ENCODE assay signal across 1 cellular context in the genomic region with DNA sequence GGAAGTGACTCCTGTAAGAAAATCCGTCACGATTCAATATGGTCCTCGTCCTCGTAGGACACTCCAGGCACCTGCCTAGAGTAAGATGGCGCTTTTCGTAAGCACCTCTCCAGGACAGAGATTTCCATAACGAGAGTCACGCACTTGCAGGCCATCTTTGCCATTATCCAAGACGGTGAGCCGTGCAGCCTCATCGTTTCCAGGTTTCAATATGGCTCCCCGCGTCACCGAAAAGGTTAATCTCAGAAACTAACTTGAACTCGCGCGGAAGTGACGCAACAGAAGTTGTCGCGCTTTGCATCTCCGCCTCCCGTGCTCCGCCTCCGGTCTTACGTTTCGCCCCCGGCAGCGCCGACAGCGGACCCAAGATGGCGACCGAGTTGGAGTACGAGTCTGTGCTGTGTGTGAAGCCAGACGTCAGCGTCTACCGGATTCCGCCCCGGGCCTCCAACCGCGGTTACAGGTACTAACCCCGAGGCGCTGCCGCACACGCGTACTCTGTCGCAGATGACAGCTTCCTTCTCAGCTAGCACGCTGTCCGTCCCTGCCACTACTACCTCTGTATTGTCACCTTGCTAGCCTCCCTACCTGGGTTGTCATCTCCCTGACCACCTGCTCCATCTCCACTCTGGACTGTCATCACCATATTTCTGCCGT.
TF ChIP-seq lines count a peak whose summit lies in the region.

A gene (plus strand): TSS at position 354 of the 657 bp plus-strand sequence. CDS start 15 bp downstream, at position 369.

TF ChIP-seq in K562, 482 proteins besides CTCF, POLR2A, EP300 and RAD21 (continued from another document and continues in another):
- TF ChIP-seq, protein P1, sequence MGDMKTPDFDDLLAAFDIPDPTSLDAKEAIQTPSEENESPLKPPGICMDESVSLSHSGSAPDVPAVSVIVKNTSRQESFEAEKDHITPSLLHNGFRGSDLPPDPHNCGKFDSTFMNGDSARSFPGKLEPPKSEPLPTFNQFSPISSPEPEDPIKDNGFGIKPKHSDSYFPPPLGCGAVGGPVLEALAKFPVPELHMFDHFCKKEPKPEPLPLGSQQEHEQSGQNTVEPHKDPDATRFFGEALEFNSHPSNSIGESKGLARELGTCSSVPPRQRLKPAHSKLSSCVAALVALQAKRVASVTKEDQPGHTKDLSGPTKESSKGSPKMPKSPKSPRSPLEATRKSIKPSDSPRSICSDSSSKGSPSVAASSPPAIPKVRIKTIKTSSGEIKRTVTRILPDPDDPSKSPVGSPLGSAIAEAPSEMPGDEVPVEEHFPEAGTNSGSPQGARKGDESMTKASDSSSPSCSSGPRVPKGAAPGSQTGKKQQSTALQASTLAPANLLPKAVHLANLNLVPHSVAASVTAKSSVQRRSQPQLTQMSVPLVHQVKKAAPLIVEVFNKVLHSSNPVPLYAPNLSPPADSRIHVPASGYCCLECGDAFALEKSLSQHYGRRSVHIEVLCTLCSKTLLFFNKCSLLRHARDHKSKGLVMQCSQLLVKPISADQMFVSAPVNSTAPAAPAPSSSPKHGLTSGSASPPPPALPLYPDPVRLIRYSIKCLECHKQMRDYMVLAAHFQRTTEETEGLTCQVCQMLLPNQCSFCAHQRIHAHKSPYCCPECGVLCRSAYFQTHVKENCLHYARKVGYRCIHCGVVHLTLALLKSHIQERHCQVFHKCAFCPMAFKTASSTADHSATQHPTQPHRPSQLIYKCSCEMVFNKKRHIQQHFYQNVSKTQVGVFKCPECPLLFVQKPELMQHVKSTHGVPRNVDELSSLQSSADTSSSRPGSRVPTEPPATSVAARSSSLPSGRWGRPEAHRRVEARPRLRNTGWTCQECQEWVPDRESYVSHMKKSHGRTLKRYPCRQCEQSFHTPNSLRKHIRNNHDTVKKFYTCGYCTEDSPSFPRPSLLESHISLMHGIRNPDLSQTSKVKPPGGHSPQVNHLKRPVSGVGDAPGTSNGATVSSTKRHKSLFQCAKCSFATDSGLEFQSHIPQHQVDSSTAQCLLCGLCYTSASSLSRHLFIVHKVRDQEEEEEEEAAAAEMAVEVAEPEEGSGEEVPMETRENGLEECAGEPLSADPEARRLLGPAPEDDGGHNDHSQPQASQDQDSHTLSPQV (IDR thresholded peaks at IDR 0.05): peak; percentile 53; the same call in 1 of the 2 replicates
- TF ChIP-seq JUND (IDR thresholded peaks at IDR 0.05; ENCODE audit: borderline replicate concordance, low read depth, low read length) (0 out of 2 replicates have a peak, but pooled peaks have one; percentile 24), JUND (tag; IDR thresholded peaks at IDR 0.05; ENCODE audit: borderline replicate concordance, low read depth, low read length) (peak; percentile 61; the same call in 2 of the 3 replicates), FOXA3 (CRISPR knock-in tag; conservative IDR thresholded peaks at IDR 0.05 in 1 of 2, IDR thresholded peaks at IDR 0.05 in 1 of 2) (no peak), GTF2E2 (tag; IDR thresholded peaks at IDR 0.05) (0 out of 2 replicates have a peak, but pooled peaks have one; percentile 49), ZKSCAN3 (CRISPR knock-in tag; IDR thresholded peaks at IDR 0.05) (no peak), TRIM28 (IDR thresholded peaks at IDR 0.05) (0 out of 2 replicates have a peak, but pooled peaks have one; percentile 15), C11orf30 (IDR thresholded peaks at IDR 0.05; ENCODE audit: low read depth) (peak; percentile 81), CHD2 (IDR thresholded peaks at IDR 0.05; ENCODE audit: low read depth, low read length) (peak; percentile 71), MTA3 (IDR thresholded peaks at IDR 0.05; ENCODE audit: borderline replicate concordance) (peak; percentile 67; the same call in 1 of the 2 replicates), POLR2AphosphoS5 (IDR thresholded peaks at IDR 0.05; ENCODE audit: control insufficient read depth, insufficient read depth, low read depth, low read length) (peak; percentile 70), ZNF165 (CRISPR knock-in tag; IDR thresholded peaks at IDR 0.05; ENCODE audit: borderline replicate concordance) (no peak), TEAD4 (IDR thresholded peaks at IDR 0.05; ENCODE audit: low read length) (peak; percentile 38; the same call in 1 of the 2 replicates), TEAD4 (CRISPR knock-in tag; IDR thresholded peaks at IDR 0.05; ENCODE audit: borderline replicate concordance) (no peak), TAF7 (tag; IDR thresholded peaks at IDR 0.05) (peak; percentile 52; the same call in 1 of the 2 replicates), ZNF354B (CRISPR knock-in tag; IDR thresholded peaks at IDR 0.05) (no peak), CEBPB (tag; IDR thresholded peaks at IDR 0.05) (peak; percentile 89), SREBF1 (IDR thresholded peaks at IDR 0.05; ENCODE audit: borderline replicate concordance, low read depth, low read length) (no peak), ZNF436 (CRISPR knock-in tag; IDR thresholded peaks at IDR 0.05) (no peak), NRF1 (conservative IDR thresholded peaks at IDR 0.05 in 1 of 2, IDR thresholded peaks at IDR 0.05 in 1 of 2) (peak; percentile 57 to 69), ZNF316 (IDR thresholded peaks at IDR 0.05) (no peak), MAZ (CRISPR knock-in tag; conservative IDR thresholded peaks at IDR 0.05 in 1 of 2, IDR thresholded peaks at IDR 0.05 in 1 of 2) (peak in 1 of 2 experiments; percentile 55; a peak in 1 of 4 replicates), ZKSCAN1 (IDR thresholded peaks at IDR 0.05; ENCODE audit: low read depth, low read length) (no peak), TAF1 (IDR thresholded peaks at IDR 0.05; ENCODE audit: control insufficient read depth, extremely low read depth, insufficient read depth, low read length, severe bottlenecking) (peak; percentile 87), EP400 (IDR thresholded peaks at IDR 0.05) (peak; percentile 80), BCOR (IDR thresholded peaks at IDR 0.05) (no peak), ETV5 (CRISPR knock-in tag; IDR thresholded peaks at IDR 0.05; ENCODE audit: low read depth) (peak; percentile 73), ZZZ3 (IDR thresholded peaks at IDR 0.05) (no peak), CBX3 (IDR thresholded peaks at IDR 0.05; ENCODE audit: borderline replicate concordance in 1 of 2, low read length in 2 of 2) (peak in 1 of 2 experiments; percentile 26; a peak in 1 of 3 replicates), SUPT5H (IDR thresholded peaks at IDR 0.05) (peak; percentile 81), ZFX (CRISPR knock-in tag; IDR thresholded peaks at IDR 0.05) (peak; percentile 75), NFRKB (IDR thresholded peaks at IDR 0.05; ENCODE audit: low read depth) (peak; percentile 95), BRD9 (IDR thresholded peaks at IDR 0.05; ENCODE audit: low read depth, partially characterized antibody) (peak; percentile 48), POLR2G (IDR thresholded peaks at IDR 0.05; ENCODE audit: low read depth, low read length) (peak; percentile 89)
- TF ChIP-seq, protein P2, sequence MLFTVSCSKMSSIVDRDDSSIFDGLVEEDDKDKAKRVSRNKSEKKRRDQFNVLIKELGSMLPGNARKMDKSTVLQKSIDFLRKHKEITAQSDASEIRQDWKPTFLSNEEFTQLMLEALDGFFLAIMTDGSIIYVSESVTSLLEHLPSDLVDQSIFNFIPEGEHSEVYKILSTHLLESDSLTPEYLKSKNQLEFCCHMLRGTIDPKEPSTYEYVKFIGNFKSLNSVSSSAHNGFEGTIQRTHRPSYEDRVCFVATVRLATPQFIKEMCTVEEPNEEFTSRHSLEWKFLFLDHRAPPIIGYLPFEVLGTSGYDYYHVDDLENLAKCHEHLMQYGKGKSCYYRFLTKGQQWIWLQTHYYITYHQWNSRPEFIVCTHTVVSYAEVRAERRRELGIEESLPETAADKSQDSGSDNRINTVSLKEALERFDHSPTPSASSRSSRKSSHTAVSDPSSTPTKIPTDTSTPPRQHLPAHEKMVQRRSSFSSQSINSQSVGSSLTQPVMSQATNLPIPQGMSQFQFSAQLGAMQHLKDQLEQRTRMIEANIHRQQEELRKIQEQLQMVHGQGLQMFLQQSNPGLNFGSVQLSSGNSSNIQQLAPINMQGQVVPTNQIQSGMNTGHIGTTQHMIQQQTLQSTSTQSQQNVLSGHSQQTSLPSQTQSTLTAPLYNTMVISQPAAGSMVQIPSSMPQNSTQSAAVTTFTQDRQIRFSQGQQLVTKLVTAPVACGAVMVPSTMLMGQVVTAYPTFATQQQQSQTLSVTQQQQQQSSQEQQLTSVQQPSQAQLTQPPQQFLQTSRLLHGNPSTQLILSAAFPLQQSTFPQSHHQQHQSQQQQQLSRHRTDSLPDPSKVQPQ (CRISPR knock-in tag; IDR thresholded peaks at IDR 0.05; ENCODE audit: borderline replicate concordance): no peak
- TF ChIP-seq, protein P3, sequence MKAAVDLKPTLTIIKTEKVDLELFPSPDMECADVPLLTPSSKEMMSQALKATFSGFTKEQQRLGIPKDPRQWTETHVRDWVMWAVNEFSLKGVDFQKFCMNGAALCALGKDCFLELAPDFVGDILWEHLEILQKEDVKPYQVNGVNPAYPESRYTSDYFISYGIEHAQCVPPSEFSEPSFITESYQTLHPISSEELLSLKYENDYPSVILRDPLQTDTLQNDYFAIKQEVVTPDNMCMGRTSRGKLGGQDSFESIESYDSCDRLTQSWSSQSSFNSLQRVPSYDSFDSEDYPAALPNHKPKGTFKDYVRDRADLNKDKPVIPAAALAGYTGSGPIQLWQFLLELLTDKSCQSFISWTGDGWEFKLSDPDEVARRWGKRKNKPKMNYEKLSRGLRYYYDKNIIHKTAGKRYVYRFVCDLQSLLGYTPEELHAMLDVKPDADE (conservative IDR thresholded peaks at IDR 0.05; ENCODE audit: control insufficient read depth, low read depth, low read length): 0 out of 2 replicates have a peak, but pooled peaks have one; percentile 47
- TF ChIP-seq, protein P4, sequence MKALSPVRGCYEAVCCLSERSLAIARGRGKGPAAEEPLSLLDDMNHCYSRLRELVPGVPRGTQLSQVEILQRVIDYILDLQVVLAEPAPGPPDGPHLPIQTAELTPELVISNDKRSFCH (CRISPR knock-in tag; IDR thresholded peaks at IDR 0.05): no peak
- TF ChIP-seq, protein P4 (tag; IDR thresholded peaks at IDR 0.05): 0 out of 2 replicates have a peak, but pooled peaks have one; percentile 25
- TF ChIP-seq, protein P5, sequence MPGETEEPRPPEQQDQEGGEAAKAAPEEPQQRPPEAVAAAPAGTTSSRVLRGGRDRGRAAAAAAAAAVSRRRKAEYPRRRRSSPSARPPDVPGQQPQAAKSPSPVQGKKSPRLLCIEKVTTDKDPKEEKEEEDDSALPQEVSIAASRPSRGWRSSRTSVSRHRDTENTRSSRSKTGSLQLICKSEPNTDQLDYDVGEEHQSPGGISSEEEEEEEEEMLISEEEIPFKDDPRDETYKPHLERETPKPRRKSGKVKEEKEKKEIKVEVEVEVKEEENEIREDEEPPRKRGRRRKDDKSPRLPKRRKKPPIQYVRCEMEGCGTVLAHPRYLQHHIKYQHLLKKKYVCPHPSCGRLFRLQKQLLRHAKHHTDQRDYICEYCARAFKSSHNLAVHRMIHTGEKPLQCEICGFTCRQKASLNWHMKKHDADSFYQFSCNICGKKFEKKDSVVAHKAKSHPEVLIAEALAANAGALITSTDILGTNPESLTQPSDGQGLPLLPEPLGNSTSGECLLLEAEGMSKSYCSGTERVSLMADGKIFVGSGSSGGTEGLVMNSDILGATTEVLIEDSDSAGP (CRISPR knock-in tag; IDR thresholded peaks at IDR 0.05): no peak
- TF ChIP-seq, protein P6, sequence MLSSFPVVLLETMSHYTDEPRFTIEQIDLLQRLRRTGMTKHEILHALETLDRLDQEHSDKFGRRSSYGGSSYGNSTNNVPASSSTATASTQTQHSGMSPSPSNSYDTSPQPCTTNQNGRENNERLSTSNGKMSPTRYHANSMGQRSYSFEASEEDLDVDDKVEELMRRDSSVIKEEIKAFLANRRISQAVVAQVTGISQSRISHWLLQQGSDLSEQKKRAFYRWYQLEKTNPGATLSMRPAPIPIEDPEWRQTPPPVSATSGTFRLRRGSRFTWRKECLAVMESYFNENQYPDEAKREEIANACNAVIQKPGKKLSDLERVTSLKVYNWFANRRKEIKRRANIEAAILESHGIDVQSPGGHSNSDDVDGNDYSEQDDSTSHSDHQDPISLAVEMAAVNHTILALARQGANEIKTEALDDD (IDR thresholded peaks at IDR 0.05): peak; percentile 63; the same call in 1 of the 2 replicates
- TF ChIP-seq, protein P7, sequence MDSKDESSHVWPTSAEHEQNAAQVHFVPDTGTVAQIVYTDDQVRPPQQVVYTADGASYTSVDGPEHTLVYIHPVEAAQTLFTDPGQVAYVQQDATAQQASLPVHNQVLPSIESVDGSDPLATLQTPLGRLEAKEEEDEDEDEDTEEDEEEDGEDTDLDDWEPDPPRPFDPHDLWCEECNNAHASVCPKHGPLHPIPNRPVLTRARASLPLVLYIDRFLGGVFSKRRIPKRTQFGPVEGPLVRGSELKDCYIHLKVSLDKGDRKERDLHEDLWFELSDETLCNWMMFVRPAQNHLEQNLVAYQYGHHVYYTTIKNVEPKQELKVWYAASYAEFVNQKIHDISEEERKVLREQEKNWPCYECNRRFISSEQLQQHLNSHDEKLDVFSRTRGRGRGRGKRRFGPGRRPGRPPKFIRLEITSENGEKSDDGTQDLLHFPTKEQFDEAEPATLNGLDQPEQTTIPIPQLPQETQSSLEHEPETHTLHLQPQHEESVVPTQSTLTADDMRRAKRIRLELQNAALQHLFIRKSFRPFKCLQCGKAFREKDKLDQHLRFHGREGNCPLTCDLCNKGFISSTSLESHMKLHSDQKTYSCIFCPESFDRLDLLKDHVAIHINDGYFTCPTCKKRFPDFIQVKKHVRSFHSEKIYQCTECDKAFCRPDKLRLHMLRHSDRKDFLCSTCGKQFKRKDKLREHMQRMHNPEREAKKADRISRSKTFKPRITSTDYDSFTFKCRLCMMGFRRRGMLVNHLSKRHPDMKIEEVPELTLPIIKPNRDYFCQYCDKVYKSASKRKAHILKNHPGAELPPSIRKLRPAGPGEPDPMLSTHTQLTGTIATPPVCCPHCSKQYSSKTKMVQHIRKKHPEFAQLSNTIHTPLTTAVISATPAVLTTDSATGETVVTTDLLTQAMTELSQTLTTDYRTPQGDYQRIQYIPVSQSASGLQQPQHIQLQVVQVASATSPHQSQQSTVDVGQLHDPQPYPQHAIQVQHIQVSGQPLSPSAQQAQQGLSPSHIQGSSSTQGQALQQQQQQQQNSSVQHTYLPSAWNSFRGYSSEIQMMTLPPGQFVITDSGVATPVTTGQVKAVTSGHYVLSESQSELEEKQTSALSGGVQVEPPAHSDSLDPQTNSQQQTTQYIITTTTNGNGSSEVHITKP (IDR thresholded peaks at IDR 0.05; ENCODE audit: partially characterized antibody): peak; percentile 3
- TF ChIP-seq, protein P8, sequence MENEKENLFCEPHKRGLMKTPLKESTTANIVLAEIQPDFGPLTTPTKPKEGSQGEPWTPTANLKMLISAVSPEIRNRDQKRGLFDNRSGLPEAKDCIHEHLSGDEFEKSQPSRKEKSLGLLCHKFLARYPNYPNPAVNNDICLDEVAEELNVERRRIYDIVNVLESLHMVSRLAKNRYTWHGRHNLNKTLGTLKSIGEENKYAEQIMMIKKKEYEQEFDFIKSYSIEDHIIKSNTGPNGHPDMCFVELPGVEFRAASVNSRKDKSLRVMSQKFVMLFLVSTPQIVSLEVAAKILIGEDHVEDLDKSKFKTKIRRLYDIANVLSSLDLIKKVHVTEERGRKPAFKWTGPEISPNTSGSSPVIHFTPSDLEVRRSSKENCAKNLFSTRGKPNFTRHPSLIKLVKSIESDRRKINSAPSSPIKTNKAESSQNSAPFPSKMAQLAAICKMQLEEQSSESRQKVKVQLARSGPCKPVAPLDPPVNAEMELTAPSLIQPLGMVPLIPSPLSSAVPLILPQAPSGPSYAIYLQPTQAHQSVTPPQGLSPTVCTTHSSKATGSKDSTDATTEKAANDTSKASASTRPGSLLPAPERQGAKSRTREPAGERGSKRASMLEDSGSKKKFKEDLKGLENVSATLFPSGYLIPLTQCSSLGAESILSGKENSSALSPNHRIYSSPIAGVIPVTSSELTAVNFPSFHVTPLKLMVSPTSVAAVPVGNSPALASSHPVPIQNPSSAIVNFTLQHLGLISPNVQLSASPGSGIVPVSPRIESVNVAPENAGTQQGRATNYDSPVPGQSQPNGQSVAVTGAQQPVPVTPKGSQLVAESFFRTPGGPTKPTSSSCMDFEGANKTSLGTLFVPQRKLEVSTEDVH (IDR thresholded peaks at IDR 0.05; ENCODE audit: low read depth, partially characterized antibody): peak; percentile 29
